Comparison of ENCODE assay signal across 23 cellular contexts in genomic region chr3:79477242-79477641, GRCh38.
A peak's percentile ranks its signal among the peaks of the same experiment; 100 is the strongest.
DNase-seq lines count a peak whose midpoint lies in the region; ATAC-seq lines count a peak whose summit lies in the region.
"Had no signal": no experiment of that assay in that cellular context is flagged by ENCODE, and none has a peak within 500 bp of the region (broad histone marks: within the 10 kb centered on the region; RNA-seq: fewer than 3 reads in every experiment).

No MANE protein-coding gene starts in this region.

- H3K27me3 Mint-ChIP-seq in naive thymus-derived CD4-positive, alpha-beta T cell = no peaks in the 10 kb centered on the region
- H3K27me3 Mint-ChIP-seq: CD8-positive, alpha-beta memory T cell had no signal

- H3K36me3 ChIP-seq in naive thymus-derived CD4-positive, alpha-beta T cell (ENCODE audit: control insufficient read depth in 2 of 3, insufficient read depth in 3 of 3, low read length in 3 of 3) = no peaks in the 10 kb centered on the region
- no peaks in the 10 kb centered on the region for H3K36me3 ChIP-seq in H7 (replicated peaks; ENCODE audit: control insufficient read depth, insufficient read depth, low read length)
- H3K36me3 ChIP-seq: SJSA1 had no signal

- POLR2A ChIA-PET in naive thymus-derived CD4-positive, alpha-beta T cell (lab: Charles Lee) = no interaction called here

- intact Hi-C loops in naive thymus-derived CD4-positive, alpha-beta T cell (cut with micrococcal nuclease) = no loop called here

- H3K4me3 Mint-ChIP-seq in naive thymus-derived CD4-positive, alpha-beta T cell = no peak overlapping the region
- H3K4me3 Mint-ChIP-seq: CD8-positive, alpha-beta memory T cell had no signal

- no peak overlapping the region for H3K27ac Mint-ChIP-seq in naive thymus-derived CD4-positive, alpha-beta T cell
- H3K27ac Mint-ChIP-seq: CD8-positive, alpha-beta memory T cell had no signal

- no peak for ATAC-seq in naive thymus-derived CD4-positive, alpha-beta T cell
- ATAC-seq: K562, Right ventricle myocardium inferior had no signal

- CTCF ChIA-PET in naive thymus-derived CD4-positive, alpha-beta T cell (lab: Charles Lee) = no interaction called here

- H3K9me3 ChIP-seq in naive thymus-derived CD4-positive, alpha-beta T cell (ENCODE audit: control insufficient read depth in 2 of 3, low read length in 3 of 3) = no peaks in the 10 kb centered on the region
- H3K9me3 ChIP-seq: SJSA1 had no signal

- H3K27ac ChIP-seq in naive thymus-derived CD4-positive, alpha-beta T cell (ENCODE audit: low read depth, low read length) = no peak overlapping the region
- H3K27ac ChIP-seq: SJSA1 had no signal

- no peaks in the 10 kb centered on the region for H3K4me1 ChIP-seq in naive thymus-derived CD4-positive, alpha-beta T cell (ENCODE audit: control insufficient read depth in 2 of 2, insufficient read depth in 2 of 2, low read length in 2 of 2)
- H3K4me1 ChIP-seq: SJSA1 had no signal

- no peaks in the 10 kb centered on the region for H3K4me1 Mint-ChIP-seq in naive thymus-derived CD4-positive, alpha-beta T cell
- H3K4me1 Mint-ChIP-seq: CD8-positive, alpha-beta memory T cell had no signal

- DNase-seq in NCI-H2107 treated with DMSO at 0.1 percent for 48 hours (lab: John Stamatoyannopoulos, UW; ENCODE audit: unreplicated experiment) (peak; percentile 79), NCI-H2107 (lab: John Stamatoyannopoulos, UW) (no peak), NCI-H1105 treated with DMSO at 0.1 percent for 48 hours (lab: John Stamatoyannopoulos, UW) (peak; percentile 88), NCI-H69 (lab: John Stamatoyannopoulos, UW) (peak; percentile 79), left kidney (ENCODE audit: low read depth, low spot score) (peak; percentile 26), H7 (no peak), T-helper 2 cell (no peak)
- DNase-seq in naive thymus-derived CD4-positive, alpha-beta T cell = no peak
- DNase-seq: AML-193; C1 segment of cervical spinal cord; Calu3; CD8-positive, alpha-beta memory T cell; DMS79 treated with DMSO at 0.1 percent for 48 hours; MM.1S; NCI-H1048; NCI-H1694 treated with DMSO at 0.1 percent for 48 hours; NCI-H2171; NCI-H446; NCI-H526; OCI-M1 had no signal

- H3K4me3 ChIP-seq in naive thymus-derived CD4-positive, alpha-beta T cell (ENCODE audit: low read length) = no peak overlapping the region
- H3K4me3 ChIP-seq in H7 (ENCODE audit: insufficient read depth, low read depth, low read length) = no peak overlapping the region
- H3K4me3 ChIP-seq: K562, SJSA1 had no signal

- no peaks in the 10 kb centered on the region for H3K36me3 Mint-ChIP-seq in naive thymus-derived CD4-positive, alpha-beta T cell
- H3K36me3 Mint-ChIP-seq: CD8-positive, alpha-beta memory T cell had no signal

- H3K27me3 ChIP-seq in naive thymus-derived CD4-positive, alpha-beta T cell (ENCODE audit: control insufficient read depth in 2 of 2, insufficient read depth in 2 of 2, low read length in 2 of 2) = no peaks in the 10 kb centered on the region
- no peaks in the 10 kb centered on the region for H3K27me3 ChIP-seq in H7 (ENCODE audit: control insufficient read depth, insufficient read depth, low read length)
- H3K27me3 ChIP-seq: SJSA1 had no signal

- H3K9me3 Mint-ChIP-seq in naive thymus-derived CD4-positive, alpha-beta T cell = peaks cover 0 to 10% (median 2%) of the 10 kb centered on the region in 11 donors

Comparison
In these comparisons a context has a peak if more than half of its experiments do, and no peak if none do; other contexts are left out.
1. DNase-seq: peak in NCI-H2107 treated with DMSO at 0.1 percent for 48 hours (single experiment), NCI-H1105 treated with DMSO at 0.1 percent for 48 hours (single experiment), NCI-H69 (single experiment) and left kidney (single experiment); none in NCI-H2107 (single experiment), naive thymus-derived CD4-positive, alpha-beta T cell (0 of 9), H7 (single experiment) and T-helper 2 cell (0 of 5).